Comparison of ENCODE assay signal across 18 cellular contexts in the genomic region with DNA sequence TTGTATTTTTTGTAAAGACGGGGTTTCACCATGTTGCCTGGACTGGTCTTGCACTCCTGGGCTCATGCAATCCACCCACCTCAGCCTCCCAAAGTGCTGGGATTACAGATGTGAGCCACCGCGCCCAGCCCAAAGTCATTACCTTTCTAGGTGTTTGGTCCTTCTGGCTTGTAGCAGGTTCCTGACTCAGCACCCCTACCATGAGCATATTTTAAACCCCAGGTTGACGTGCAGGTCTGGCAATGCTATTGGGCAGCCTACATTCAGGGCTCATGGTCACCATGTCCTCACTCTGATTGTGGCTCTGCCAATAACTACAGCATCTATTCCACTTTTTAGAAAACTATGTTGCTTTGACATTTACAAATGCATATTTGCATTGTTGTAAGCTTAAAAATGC.
"Had no signal": no experiment of that assay in that cellular context is flagged by ENCODE, and none has a peak within 500 bp of the region (broad histone marks: within the 10 kb centered on the region; RNA-seq: fewer than 3 reads in every experiment).

No MANE protein-coding gene starts in this region.

- H3K36me3 ChIP-seq: lower lobe of right lung, suprapubic skin, tibial artery, upper lobe of right lung, vagina had no signal

- H3K4me3 Mint-ChIP-seq: central memory CD8-positive, alpha-beta T cell; effector memory CD8-positive, alpha-beta T cell; naive thymus-derived CD4-positive, alpha-beta T cell had no signal

- H3K9me3 ChIP-seq: lower lobe of right lung, suprapubic skin, tibial artery, upper lobe of right lung, vagina had no signal

- H3K27ac ChIP-seq: lower lobe of right lung, tibial artery, upper lobe of right lung, vagina had no signal

- H3K27me3 ChIP-seq: suprapubic skin, tibial artery, upper lobe of right lung, vagina had no signal

- DNase-seq: effector memory CD8-positive, alpha-beta T cell; erythroblast; foreskin melanocyte; head of caudate nucleus; hypothalamus; islet precursor cell; lower lobe of right lung; midbrain; naive thymus-derived CD4-positive, alpha-beta T cell; posterior cingulate gyrus; small intestine; stimulated activated CD4-positive, alpha-beta T cell treated with anti-CD3 and anti-CD28 coated beads, Interleukin-2, amount 100 ng/mL, for 48 hours; stimulated activated naive CD8-positive, alpha-beta T cell treated with anti-CD3 and anti-CD28 coated beads, Interleukin-15, Interleukin-2, amounts not matched to agents 100 U/mL and 50 U/mL, for 24 hours; tibial artery; upper lobe of right lung had no signal

- H3K27me3 Mint-ChIP-seq: central memory CD8-positive, alpha-beta T cell; effector memory CD8-positive, alpha-beta T cell; naive thymus-derived CD4-positive, alpha-beta T cell had no signal

- ATAC-seq: effector memory CD8-positive, alpha-beta T cell; naive thymus-derived CD4-positive, alpha-beta T cell; stimulated activated naive CD8-positive, alpha-beta T cell treated with anti-CD3 and anti-CD28 coated beads, Interleukin-15, Interleukin-2, amounts not matched to agents 100 U/mL and 50 U/mL, for 24 hours had no signal

- H3K36me3 Mint-ChIP-seq: naive thymus-derived CD4-positive, alpha-beta T cell had no signal

- H3K4me3 ChIP-seq: lower lobe of right lung, suprapubic skin, tibial artery, upper lobe of right lung, vagina had no signal

- H3K27ac Mint-ChIP-seq: effector memory CD8-positive, alpha-beta T cell; naive thymus-derived CD4-positive, alpha-beta T cell had no signal

- H3K9me3 Mint-ChIP-seq: central memory CD8-positive, alpha-beta T cell; effector memory CD8-positive, alpha-beta T cell; naive thymus-derived CD4-positive, alpha-beta T cell had no signal
